Comparison of ENCODE assay signal across 8 cellular contexts in genomic region chr5:133968057-133968993, GRCh38. TPM values are rescaled to one million over a fixed set of nuclear protein-coding genes. Genes with fewer than 3 reads are reported as not detected.
A peak's percentile ranks its signal among the peaks of the same experiment; 100 is the strongest.
DNase-seq lines count a peak whose midpoint lies in the region; ATAC-seq, FAIRE-seq and TF ChIP-seq lines count a peak whose summit lies in the region.

C5orf15 (minus strand) TSS chr5:133968625; CDS start chr5:133968584, 41 bp downstream.

- H3K4me1 ChIP-seq in HUES64 (ENCODE audit: insufficient read depth, low read length) (peaks cover 5% of the 10 kb centered on the region; the same call in 1 of the 2 replicates), OCI-LY1 (ENCODE audit: insufficient read depth, low read length, severe bottlenecking) (peaks cover 28% of the 10 kb centered on the region), mesodermal cell (ENCODE audit: control insufficient read depth, insufficient read depth, low read length, poor library complexity, severe bottlenecking) (peaks cover 15% of the 10 kb centered on the region)

- H3K36me3 ChIP-seq in HUES64 (ENCODE audit: insufficient read depth, low read length) (peaks cover 17% of the 10 kb centered on the region), OCI-LY1 (ENCODE audit: insufficient read depth, low read length) (peaks cover 13% of the 10 kb centered on the region), mesodermal cell (ENCODE audit: control insufficient read depth, insufficient read depth, low read length) (peaks cover 45% of the 10 kb centered on the region)

- no peak for TF ChIP-seq CTCF in OCI-LY1 (IDR thresholded peaks at IDR 0.05; ENCODE audit: low read length)

- peak; percentile 90 for FAIRE-seq in endometrium (lab: Jason Lieb, UNC)

- H3K27me3 ChIP-seq in HUES64 (ENCODE audit: insufficient read depth, low read length) (no peaks in the 10 kb centered on the region), OCI-LY1 (ENCODE audit: insufficient read depth, low read length) (no peaks in the 10 kb centered on the region)

- H4K20me1 ChIP-seq in OCI-LY1 (ENCODE audit: insufficient read depth, low read length), result no peaks in the 10 kb centered on the region

- peak within 1 kb of the TSS; percentile 72 for H3K4me2 ChIP-seq in OCI-LY1 (ENCODE audit: low read length)

- WGBS in HUES64, result 1% methylated on average over 53 of the region's 54 CpGs
- whole genome bisulfite sequencing in mesodermal cell (ENCODE audit: insufficient coverage in 2 of 2), 2 experiments, result 1 to 2% methylated on average over 40 to 50 of the region's 54 CpGs

- H3K4me3 ChIP-seq in HUES64 (ENCODE audit: low read length) (peak within 1 kb of the TSS; percentile 85), OCI-LY1 (ENCODE audit: low read depth, low read length, poor library complexity, severe bottlenecking) (peak within 1 kb of the TSS; percentile 84), mesodermal cell (ENCODE audit: extremely low read depth, insufficient read depth, low read length, poor library complexity, severe bottlenecking) (peak within 1 kb of the TSS; percentile 81)

- H3K27ac ChIP-seq in HUES64 (ENCODE audit: low read depth, low read length) (peak within 1 kb of the TSS; percentile 79), OCI-LY1 (ENCODE audit: low read depth, low read length, poor library complexity, severe bottlenecking) (peak within 1 kb of the TSS; percentile 50), mesodermal cell (ENCODE audit: low read depth, low read length, severe bottlenecking) (peak within 1 kb of the TSS; percentile 86)

- peaks cover 4% of the 10 kb centered on the region; the same call in 1 of the 2 replicates for H3K79me2 ChIP-seq in OCI-LY1 (ENCODE audit: insufficient read depth, low read length)

- H3K9ac ChIP-seq in HUES64 (ENCODE audit: low read depth, low read length) (peak within 1 kb of the TSS; percentile 83), OCI-LY1 (ENCODE audit: low read length) (peak within 1 kb of the TSS; percentile 79)

- DNase-seq in D341Med (ENCODE audit: low spot score), result peak; percentile 91
- peak; percentile 90 for DNase-seq in activated CD8-positive, alpha-beta memory T cell treated with anti-CD3 and anti-CD28 coated beads, Interleukin-2, amount 50 U/mL, for 4 hours
- peak; percentile 76 to 83 for DNase-seq in stimulated activated CD8-positive, alpha-beta memory T cell treated with anti-CD3 and anti-CD28 coated beads, Interleukin-15, amount 100 ng/mL, for 4 hours (ENCODE audit: low read depth in 2 of 2)

- no peaks in the 10 kb centered on the region for H3K9me2 ChIP-seq in OCI-LY1 (ENCODE audit: low read depth, low read length)

- H3F3A ChIP-seq in OCI-LY1 (ENCODE audit: insufficient read depth, low read length), result no peaks in the 10 kb centered on the region

- no peak within 1 kb of the TSS for H2AFZ ChIP-seq in OCI-LY1 (ENCODE audit: low read length)

- H3K9me3 ChIP-seq in HUES64 (ENCODE audit: insufficient read depth, low read depth, low read length), result no peaks in the 10 kb centered on the region
- no peaks in the 10 kb centered on the region for H3K9me3 ChIP-seq in OCI-LY1 (ENCODE audit: low read length)
- peaks cover 14% of the 10 kb centered on the region for H3K9me3 ChIP-seq in mesodermal cell (ENCODE audit: control insufficient read depth, low read length)

- peak; percentile 97 for ATAC-seq in GM21447 (IDR thresholded peaks at IDR 0.05; ENCODE audit: unreplicated experiment)

RNA-seq across cellular contexts. Expression of gene C5orf15, which starts in this region (rescaled TPM):
- 39.1 TPM for polyA plus RNA-seq in HUES64 (2013, experiment 1 of 2)
- polyA plus RNA-seq in HUES64 (2013, experiment 2 of 2), result 47.7 TPM
- polyA plus RNA-seq in mesodermal cell (2013, experiment 1 of 2), result 76.5 TPM
- polyA plus RNA-seq in mesodermal cell (2013, experiment 2 of 2), result 75.7 TPM

Comparison
In these comparisons a context has a peak if more than half of its experiments do, and no peak if none do; other contexts are left out.
1. Peak in every context shown above with its lines: DNase-seq, ATAC-seq, H3K4me3 ChIP-seq and H3K27ac ChIP-seq.